ENCODE assay signal across 9 cellular contexts in genomic region chr10:480928-481551, GRCh38.
DNase-seq lines count a peak whose midpoint lies in the region; ATAC-seq and TF ChIP-seq lines count a peak whose summit lies in the region.
"Had no signal": no experiment of that assay in that cellular context is flagged by ENCODE, and none has a peak within 500 bp of the region (broad histone marks: within the 10 kb centered on the region; RNA-seq: fewer than 3 reads in every experiment).

No MANE protein-coding gene starts in this region.

- DNase-seq in AG20443 (ENCODE audit: low spot score) (peak; percentile 29), NCI-H1105 treated with DMSO at 0.1 percent for 48 hours (lab: John Stamatoyannopoulos, UW) (peak; percentile 76), colonic mucosa (peak; percentile 37), medulla oblongata (ENCODE audit: extremely low spot score) (peak; percentile 62), kidney glomerular epithelial cell (lab: John Stamatoyannopoulos, UW) (no peak)
- DNase-seq: mesendoderm had no signal

- H3K36me3 ChIP-seq in colonic mucosa = no peaks in the 10 kb centered on the region

- no peak overlapping the region for H3K27ac ChIP-seq in colonic mucosa

- ATAC-seq in GM21360 (IDR thresholded peaks at IDR 0.05; ENCODE audit: unreplicated experiment) (no peak), HG03520 (IDR thresholded peaks at IDR 0.05; ENCODE audit: unreplicated experiment) (no peak), HG03354 (IDR thresholded peaks at IDR 0.05; ENCODE audit: poor library complexity, severe bottlenecking, unreplicated experiment) (no peak)

- no peaks in the 10 kb centered on the region for H3K4me1 ChIP-seq in colonic mucosa

- H3K9ac ChIP-seq in colonic mucosa (ENCODE audit: low read depth in 2 of 2, low read length in 2 of 2) = no peak overlapping the region

- no peaks in the 10 kb centered on the region for H3K27me3 ChIP-seq in colonic mucosa

- H3K4me3 ChIP-seq in colonic mucosa = no peak overlapping the region

- intact Hi-C loops in colonic mucosa (cut with DNase I) = no loop called here

- no peaks in the 10 kb centered on the region for H3K9me3 ChIP-seq in colonic mucosa

- no peak for TF ChIP-seq CTCF in colonic mucosa (IDR thresholded peaks at IDR 0.05)
